In the genomic region with DNA sequence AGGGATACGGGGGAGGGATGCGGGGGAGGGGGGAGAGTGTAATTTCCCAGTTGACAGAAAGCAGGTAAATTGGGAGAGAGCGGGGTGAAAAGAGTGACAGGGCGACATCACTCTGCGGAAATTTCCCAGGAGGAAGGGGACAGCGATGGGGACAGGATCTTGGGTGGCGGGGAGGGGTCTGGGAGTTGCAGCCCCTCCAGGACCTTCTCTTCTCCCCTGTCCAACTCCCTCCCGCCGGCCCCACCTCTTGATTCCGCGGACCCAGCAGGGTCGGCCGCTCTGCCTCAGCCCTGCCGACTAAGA, we compare ENCODE assay signal across 8 cellular contexts.
DNase-seq lines count a peak whose midpoint lies in the region; TF ChIP-seq lines count a peak whose summit lies in the region.

No MANE protein-coding gene starts in this region.

- no peaks in the 10 kb centered on the region for H3K9me3 Mint-ChIP-seq in nephron

- DNase-seq in Ammon's horn (ENCODE audit: low spot score) (peak; percentile 8), dorsolateral prefrontal cortex (no peak), G401 (ENCODE audit: low spot score) (no peak), kidney glomerular epithelial cell (lab: John Stamatoyannopoulos, UW) (no peak), NCI-H2196 treated with DMSO at 0.1 percent for 48 hours (lab: John Stamatoyannopoulos, UW; ENCODE audit: unreplicated experiment) (no peak), dermis blood vessel endothelial cell (no peak)

- H3K27me3 ChIP-seq in dorsolateral prefrontal cortex = no peaks in the 10 kb centered on the region

- H3K4me3 ChIP-seq in dorsolateral prefrontal cortex = peak overlapping the region; percentile 45 to 94 (median 75)

- peak overlapping the region; percentile 77 to 83 (median 81) for H3K4me3 Mint-ChIP-seq in nephron

- H3K36me3 Mint-ChIP-seq in nephron (ENCODE audit: low read depth) = no peaks in the 10 kb centered on the region

- in situ Hi-C loops in G401 (cut with HindIII; ENCODE audit: low sequenced_read_pairs) = no loop called here

- peaks cover 38% of the 10 kb centered on the region for H3K27me3 Mint-ChIP-seq in nephron (ENCODE audit: low read depth)

- no peak overlapping the region for H3K27ac Mint-ChIP-seq in nephron

- peaks cover 27% of the 10 kb centered on the region for H3K4me1 Mint-ChIP-seq in nephron

- H3K36me3 ChIP-seq in KOPT-K1 (ENCODE audit: insufficient read depth, low read length) = no peaks in the 10 kb centered on the region

- no peak for TF ChIP-seq CTCF in dorsolateral prefrontal cortex (IDR thresholded peaks at IDR 0.05 in 54 of 56, conservative IDR thresholded peaks at IDR 0.05 in 2 of 56; ENCODE audit: low read depth in 1 of 56, partially characterized antibody in 56 of 56)
- no peak for TF ChIP-seq CTCF in nephron (IDR thresholded peaks at IDR 0.05; ENCODE audit: unreplicated experiment in 3 of 3)

- no peaks in the 10 kb centered on the region for H3K9me3 ChIP-seq in KOPT-K1 (ENCODE audit: insufficient read depth, low read length, poor library complexity, severe bottlenecking)

- H3K27ac ChIP-seq in KOPT-K1 (ENCODE audit: low read depth, low read length, poor library complexity, severe bottlenecking) (peak overlapping the region; percentile 37), dorsolateral prefrontal cortex (peak overlapping the region in 44 of 59 donors; percentile 29 to 93 (median 68))

- intact Hi-C loops in dorsolateral prefrontal cortex (cut with DNase I) = loop anchor here (2.0 to 10.0 kb wide), 3 partner anchors 108 to 511 kb away; a partner anchor contains a TSS
